Comparison of ENCODE assay signal across 1 cellular context in genomic region chr11:34653851-34654490, GRCh38.
TF ChIP-seq lines count a peak whose summit lies in the region.

No MANE protein-coding gene starts in this region.

TF ChIP-seq in HepG2, 621 proteins besides CTCF, POLR2A, EP300 and RAD21 (continued from another document and continues in another):
- TF ChIP-seq TRAFD1 (CRISPR knock-in tag; IDR thresholded peaks at IDR 0.05; ENCODE audit: borderline replicate concordance) = no peak
- no peak for TF ChIP-seq RFX1 (IDR thresholded peaks at IDR 0.05)
- 0 out of 2 replicates have a peak, but pooled peaks have one; percentile 50 for TF ChIP-seq RCOR2 (CRISPR knock-in tag; IDR thresholded peaks at IDR 0.05)
- TF ChIP-seq ZNF816 (CRISPR knock-in tag; IDR thresholded peaks at IDR 0.05; ENCODE audit: borderline replicate concordance) = no peak
- no peak for TF ChIP-seq SRF (IDR thresholded peaks at IDR 0.05; ENCODE audit: low read depth, low read length)
- TF ChIP-seq SMAD9 (CRISPR knock-in tag; IDR thresholded peaks at IDR 0.05) = 0 out of 2 replicates have a peak, but pooled peaks have one; percentile 2
- TF ChIP-seq ZNF598 (CRISPR knock-in tag; IDR thresholded peaks at IDR 0.05; ENCODE audit: borderline replicate concordance) = no peak
- TF ChIP-seq THAP9 (CRISPR knock-in tag; IDR thresholded peaks at IDR 0.05; ENCODE audit: borderline replicate concordance) = no peak
- no peak for TF ChIP-seq ZNF513 (CRISPR knock-in tag; conservative IDR thresholded peaks at IDR 0.05)
- TF ChIP-seq KDM2A (CRISPR knock-in tag; IDR thresholded peaks at IDR 0.05; ENCODE audit: borderline replicate concordance, low read depth) = peak; percentile 66; the same call in 1 of the 2 replicates
- TF ChIP-seq CHD2 (IDR thresholded peaks at IDR 0.05; ENCODE audit: low read depth, low read length) = no peak
- TF ChIP-seq HOXA9 (CRISPR knock-in tag; IDR thresholded peaks at IDR 0.05; ENCODE audit: borderline replicate concordance) = 0 out of 2 replicates have a peak, but pooled peaks have one; percentile 20
- TF ChIP-seq DNMT3B (CRISPR knock-in tag; conservative IDR thresholded peaks at IDR 0.05) = no peak
- TF ChIP-seq FOXO1 (CRISPR knock-in tag; IDR thresholded peaks at IDR 0.05) = peak; percentile 37; the same call in 1 of the 2 replicates
- 0 out of 2 replicates have a peak, but pooled peaks have one; percentile 43 for TF ChIP-seq MIER2 (CRISPR knock-in tag; IDR thresholded peaks at IDR 0.05)
- no peak for TF ChIP-seq PRPF4 (IDR thresholded peaks at IDR 0.05; ENCODE audit: low read depth, low read length, poor library complexity, severe bottlenecking)
- TF ChIP-seq ATF7-NPFF (CRISPR knock-in tag; IDR thresholded peaks at IDR 0.05; ENCODE audit: low read depth) = no peak
- no peak for TF ChIP-seq SMYD3 (CRISPR knock-in tag; IDR thresholded peaks at IDR 0.05)
- TF ChIP-seq ATF1 (CRISPR knock-in tag; IDR thresholded peaks at IDR 0.05) = no peak
- TF ChIP-seq ZSCAN31 (CRISPR knock-in tag; IDR thresholded peaks at IDR 0.05; ENCODE audit: low read depth) = no peak; the same call in 1 of the 2 replicates
- TF ChIP-seq SETDB1 (CRISPR knock-in tag; IDR thresholded peaks at IDR 0.05; ENCODE audit: borderline replicate concordance) = no peak
- TF ChIP-seq MBD4 (IDR thresholded peaks at IDR 0.05; ENCODE audit: borderline replicate concordance, low read length) = no peak
- no peak for TF ChIP-seq ZNF576 (CRISPR knock-in tag; IDR thresholded peaks at IDR 0.05)
- no peak for TF ChIP-seq FOXP1 (IDR thresholded peaks at IDR 0.05)
- peak; percentile 33; the same call in 1 of the 2 replicates for TF ChIP-seq FOXP1 (CRISPR knock-in tag; IDR thresholded peaks at IDR 0.05)
- TF ChIP-seq JUN (CRISPR knock-in tag; IDR thresholded peaks at IDR 0.05) = no peak
- no peak for TF ChIP-seq YEATS2 (CRISPR knock-in tag; IDR thresholded peaks at IDR 0.05; ENCODE audit: borderline replicate concordance)
- TF ChIP-seq ZNF850 (CRISPR knock-in tag; conservative IDR thresholded peaks at IDR 0.05) = no peak
- no peak for TF ChIP-seq RFX5 (IDR thresholded peaks at IDR 0.05; ENCODE audit: low read depth, low read length)
- peak; percentile 56 for TF ChIP-seq MAX (IDR thresholded peaks at IDR 0.05)
- TF ChIP-seq GATA4 (IDR thresholded peaks at IDR 0.05; ENCODE audit: borderline replicate concordance, low read depth) = no peak
- no peak for TF ChIP-seq HNRNPUL1 (IDR thresholded peaks at IDR 0.05; ENCODE audit: low read depth, low read length)
- TF ChIP-seq NFIB (CRISPR knock-in tag; IDR thresholded peaks at IDR 0.05; ENCODE audit: borderline replicate concordance) = no peak
- no peak for TF ChIP-seq ZNF766 (CRISPR knock-in tag; IDR thresholded peaks at IDR 0.05; ENCODE audit: borderline replicate concordance)
- no peak for TF ChIP-seq FIP1L1 (IDR thresholded peaks at IDR 0.05; ENCODE audit: borderline replicate concordance, insufficient read depth, low read depth, low read length)
- no peak for TF ChIP-seq ZNF780A (CRISPR knock-in tag; IDR thresholded peaks at IDR 0.05)
- TF ChIP-seq RORA (CRISPR knock-in tag; IDR thresholded peaks at IDR 0.05) = no peak; the same call in 1 of the 2 replicates
- peak; percentile 64 for TF ChIP-seq BHLHE40 (IDR thresholded peaks at IDR 0.05; ENCODE audit: low read length)
- no peak for TF ChIP-seq NBN (conservative IDR thresholded peaks at IDR 0.05)
- TF ChIP-seq ZNF550 (CRISPR knock-in tag; IDR thresholded peaks at IDR 0.05; ENCODE audit: borderline replicate concordance) = no peak
- no peak for TF ChIP-seq REXO4 (CRISPR knock-in tag; IDR thresholded peaks at IDR 0.05; ENCODE audit: borderline replicate concordance)
- no peak for TF ChIP-seq ZNF234 (CRISPR knock-in tag; conservative IDR thresholded peaks at IDR 0.05)
- TF ChIP-seq ARNT (IDR thresholded peaks at IDR 0.05) = no peak
- TF ChIP-seq ZNF407 (CRISPR knock-in tag; IDR thresholded peaks at IDR 0.05; ENCODE audit: not compliant biosample characterization) = no peak
- no peak for TF ChIP-seq GRHL1 (CRISPR knock-in tag; conservative IDR thresholded peaks at IDR 0.05)
- no peak for TF ChIP-seq ZNF772 (CRISPR knock-in tag; IDR thresholded peaks at IDR 0.05)
